ENCODE assay signal across 15 cellular contexts in genomic region chr6:116408476-116408875, GRCh38. TPM values are rescaled to one million over a fixed set of nuclear protein-coding genes. Genes with fewer than 3 reads are reported as not detected.
DNase-seq lines count a peak whose midpoint lies in the region; ATAC-seq, FAIRE-seq and TF ChIP-seq lines count a peak whose summit lies in the region.
"Had no signal": no experiment of that assay in that cellular context is flagged by ENCODE, and none has a peak within 500 bp of the region (broad histone marks: within the 10 kb centered on the region; RNA-seq: fewer than 3 reads in every experiment).

No MANE protein-coding gene starts in this region.

- no peaks in the 10 kb centered on the region for H3K36me3 ChIP-seq in heart left ventricle
- H3K36me3 ChIP-seq in gastroesophageal sphincter: no peaks in the 10 kb centered on the region
- no peaks in the 10 kb centered on the region for H3K36me3 ChIP-seq in pancreas

- 51 to 64% (median 58%) methylated on average over 4 of the region's 4 CpGs for WGBS in heart left ventricle, 4 donors
- 88 to 98% methylated on average over 1 to 4 of the region's 4 CpGs for WGBS in gastroesophageal sphincter (ENCODE audit: low coverage in 1 of 2), 2 donors
- WGBS in pancreas, 2 donors: 77 to 81% methylated on average over 4 of the region's 4 CpGs

- ATAC-seq in HG03025 (IDR thresholded peaks at IDR 0.05; ENCODE audit: low FRiP score, unreplicated experiment) (peak; percentile 38), heart left ventricle (peak; percentile 14 to 85 (median 55)), HG03039 (IDR thresholded peaks at IDR 0.05; ENCODE audit: unreplicated experiment) (no peak), gastroesophageal sphincter (no peak), pancreas (no peak)
- ATAC-seq: mucosa of descending colon had no signal

- FAIRE-seq in GM12891 (lab: Jason Lieb, UNC) (peak; percentile 92), pancreas (lab: Jason Lieb, UNC) (no peak)
- FAIRE-seq: H1 had no signal

- H3K27me3 ChIP-seq in heart left ventricle: no peaks in the 10 kb centered on the region
- H3K27me3 ChIP-seq in gastroesophageal sphincter: no peaks in the 10 kb centered on the region
- no peaks in the 10 kb centered on the region for H3K27me3 ChIP-seq in pancreas

- TF ChIP-seq EP300 in gastroesophageal sphincter (IDR thresholded peaks at IDR 0.05): no peak

- H3K9me3 ChIP-seq in heart left ventricle: no peaks in the 10 kb centered on the region
- no peaks in the 10 kb centered on the region for H3K9me3 ChIP-seq in gastroesophageal sphincter
- H3K9me3 ChIP-seq in pancreas: no peaks in the 10 kb centered on the region
- H3K9me3 ChIP-seq: mucosa of descending colon had no signal

- TF ChIP-seq CTCF in GM20000 (IDR thresholded peaks at IDR 0.05; ENCODE audit: extremely low read depth, missing control alignments): no peak
- TF ChIP-seq CTCF in heart left ventricle (IDR thresholded peaks at IDR 0.05): no peak
- TF ChIP-seq CTCF in gastroesophageal sphincter (IDR thresholded peaks at IDR 0.05): no peak
- TF ChIP-seq CTCF in pancreas (IDR thresholded peaks at IDR 0.05): no peak

- peak overlapping the region in 2 of 12 donors; percentile 15 to 50 for H3K27ac ChIP-seq in heart left ventricle
- H3K27ac ChIP-seq in gastroesophageal sphincter: no peak overlapping the region
- no peak overlapping the region for H3K27ac ChIP-seq in pancreas

- peaks cover 0 to 82% (median 35%) of the 10 kb centered on the region in 12 donors for H3K4me1 ChIP-seq in heart left ventricle
- H3K4me1 ChIP-seq in gastroesophageal sphincter: peaks cover 2 to 48% (median 20%) of the 10 kb centered on the region in 3 donors
- peaks cover 0 to 5% (median 0%) of the 10 kb centered on the region in 3 donors for H3K4me1 ChIP-seq in pancreas

- intact Hi-C loops in heart left ventricle (cut with DNase I) (no loop called here), pancreas (cut with DNase I) (no loop called here)

- no peak for DNase-seq in GM12891 (ENCODE audit: insufficient read length, low spot score)
- DNase-seq in GM20000 (ENCODE audit: low spot score): peak; percentile 11
- peak in 1 of 5 donors; percentile 51 for DNase-seq in heart left ventricle
- no peak for DNase-seq in stimulated activated CD4-positive, alpha-beta T cell treated with anti-CD3 and anti-CD28 coated beads, Interleukin-4, amount 100 ng/mL, for 24 hours
- DNase-seq in pancreas: no peak
- DNase-seq: DMS79; mucosa of descending colon; NCI-H1048; SHP77; stimulated activated CD4-positive, alpha-beta T cell treated with anti-CD3 and anti-CD28 coated beads, Interleukin-2, amount 100 ng/mL, for 48 hours; stimulated activated naive CD4-positive, alpha-beta T cell treated with Interleukin-2 at 50 U/mL for 16 hours had no signal

- no peak overlapping the region for H3K4me3 ChIP-seq in heart left ventricle
- no peak overlapping the region for H3K4me3 ChIP-seq in gastroesophageal sphincter
- no peak overlapping the region for H3K4me3 ChIP-seq in pancreas
- H3K4me3 ChIP-seq: mucosa of descending colon had no signal

- TF ChIP-seq POLR2A in GM12891 (IDR thresholded peaks at IDR 0.05; ENCODE audit: low read depth, low read length): no peak
- TF ChIP-seq POLR2A in heart left ventricle (IDR thresholded peaks at IDR 0.05): no peak
- TF ChIP-seq POLR2A in gastroesophageal sphincter (IDR thresholded peaks at IDR 0.05): no peak

TF ChIP-seq in GM12891, 5 proteins besides CTCF, POLR2A, EP300 and RAD21:
- TF ChIP-seq POU2F2 (IDR thresholded peaks at IDR 0.05; ENCODE audit: low read depth, low read length) (no peak), TAF1 (IDR thresholded peaks at IDR 0.05; ENCODE audit: low read depth, low read length) (no peak), POLR2AphosphoS5 (IDR thresholded peaks at IDR 0.05; ENCODE audit: low read depth, low read length) (no peak), SPI1 (IDR thresholded peaks at IDR 0.05; ENCODE audit: low read depth, low read length) (no peak), PAX5 (IDR thresholded peaks at IDR 0.05; ENCODE audit: insufficient read depth, low read length, severe bottlenecking) (no peak)

RNA-seq across cellular contexts. Expression of gene DSE, which starts 37.7 kb away (rescaled TPM):
- 22.8 TPM for polyA plus RNA-seq in GM12891 (2012; ENCODE audit: low read depth, missing spikeins)
- total RNA-seq in heart left ventricle (10 to 100 TPM in 8 of 9 donors, 1 to 10 TPM in 1; 9.7 to 37.3 (median 11.1) TPM), gastroesophageal sphincter (10 to 100 TPM; 26.3 to 45.4 (median 36.3) TPM), pancreas (10 to 100 TPM in 1 of 6 donors, 1 to 10 TPM in 5; 1.8 to 19.2 (median 3.9) TPM)
- polyA plus RNA-seq in heart left ventricle (1 to 10 TPM; 3.2 to 6.3 TPM), pancreas (1 to 10 TPM; 1.7 to 2.6 TPM)

RNA-seq across cellular contexts. Expression of gene CALHM6, which starts 52.7 kb away (rescaled TPM):
- polyA plus RNA-seq in GM12891 (2012; ENCODE audit: low read depth, missing spikeins): 33.1 TPM
- 10 to 100 TPM in 1 of 9 donors, 1 to 10 TPM in 2, under 1 TPM in 5, not detected in 1; 0.37 to 52.4 (median 0.67) TPM for total RNA-seq in heart left ventricle
- 1 to 10 TPM; 1.3 to 1.8 TPM for polyA plus RNA-seq in heart left ventricle
- 1 to 10 TPM in 2 of 4 donors, under 1 TPM in 1, not detected in 1; 0.50 to 6.9 (median 4.2) TPM for total RNA-seq in gastroesophageal sphincter
- total RNA-seq in pancreas: 1 to 10 TPM in 2 of 6 donors, under 1 TPM in 3, not detected in 1; 0.44 to 4.2 (median 0.98) TPM
- 1 to 10 TPM; 1.3 to 1.4 TPM for polyA plus RNA-seq in pancreas

Comparison
In these comparisons a context has a peak if more than half of its experiments do, and no peak if none do; other contexts are left out.
1. ATAC-seq: peak in HG03025 (single experiment) and heart left ventricle (4 of 4); none in HG03039 (single experiment), gastroesophageal sphincter (single experiment) and pancreas (0 of 4).